Comparison of ENCODE assay signal across 1 cellular context in the genomic region with DNA sequence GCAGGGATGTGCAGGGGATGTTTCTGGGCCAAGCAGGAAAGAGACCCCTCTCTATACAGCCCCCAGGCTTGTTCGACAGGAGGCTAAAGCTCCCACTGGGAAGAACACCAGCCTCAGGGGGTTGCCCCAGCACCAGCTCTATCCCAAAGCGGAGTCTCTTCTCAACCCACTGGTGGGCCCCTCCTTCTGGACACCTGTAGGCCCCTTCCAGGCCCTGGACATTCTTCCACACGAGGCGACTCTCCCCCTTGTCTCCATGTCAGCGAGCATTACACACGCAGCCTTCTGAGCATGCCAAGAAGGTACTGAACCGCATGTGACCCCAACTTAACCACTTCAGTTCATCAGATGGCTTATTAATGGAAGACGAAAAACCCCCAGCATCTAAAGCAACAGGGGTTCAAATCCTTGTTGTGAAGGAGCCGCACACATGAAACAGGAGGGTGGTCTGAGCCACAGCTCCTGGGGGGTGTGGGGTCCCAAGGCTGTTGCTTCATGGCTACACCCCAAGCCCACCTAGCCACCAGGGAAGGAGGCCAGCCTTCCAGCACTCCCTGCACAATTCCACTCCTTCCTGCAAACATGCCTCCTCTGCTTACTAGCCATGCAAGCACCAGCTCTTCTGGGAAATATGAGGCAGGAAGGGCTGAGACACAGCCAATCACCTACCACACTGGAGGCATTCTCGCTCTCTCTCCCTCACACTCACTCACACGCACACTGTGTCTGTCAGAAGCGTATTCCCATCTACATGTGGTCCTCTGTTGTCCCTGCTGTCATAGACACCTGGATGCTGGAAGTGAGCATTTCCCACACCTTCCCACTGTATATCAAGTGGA.
TF ChIP-seq lines count a peak whose summit lies in the region.

No MANE protein-coding gene starts in this region.

TF ChIP-seq in WTC11, 78 proteins besides CTCF, POLR2A, EP300 and RAD21 (continued from another document):
- TF ChIP-seq, protein P1, sequence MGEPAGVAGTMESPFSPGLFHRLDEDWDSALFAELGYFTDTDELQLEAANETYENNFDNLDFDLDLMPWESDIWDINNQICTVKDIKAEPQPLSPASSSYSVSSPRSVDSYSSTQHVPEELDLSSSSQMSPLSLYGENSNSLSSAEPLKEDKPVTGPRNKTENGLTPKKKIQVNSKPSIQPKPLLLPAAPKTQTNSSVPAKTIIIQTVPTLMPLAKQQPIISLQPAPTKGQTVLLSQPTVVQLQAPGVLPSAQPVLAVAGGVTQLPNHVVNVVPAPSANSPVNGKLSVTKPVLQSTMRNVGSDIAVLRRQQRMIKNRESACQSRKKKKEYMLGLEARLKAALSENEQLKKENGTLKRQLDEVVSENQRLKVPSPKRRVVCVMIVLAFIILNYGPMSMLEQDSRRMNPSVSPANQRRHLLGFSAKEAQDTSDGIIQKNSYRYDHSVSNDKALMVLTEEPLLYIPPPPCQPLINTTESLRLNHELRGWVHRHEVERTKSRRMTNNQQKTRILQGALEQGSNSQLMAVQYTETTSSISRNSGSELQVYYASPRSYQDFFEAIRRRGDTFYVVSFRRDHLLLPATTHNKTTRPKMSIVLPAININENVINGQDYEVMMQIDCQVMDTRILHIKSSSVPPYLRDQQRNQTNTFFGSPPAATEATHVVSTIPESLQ (CRISPR knock-in tag; IDR thresholded peaks at IDR 0.05): no peak
- TF ChIP-seq SMAD4 (CRISPR knock-in tag; IDR thresholded peaks at IDR 0.05) (no peak), TP53 (CRISPR knock-in tag; IDR thresholded peaks at IDR 0.05) (no peak), ELF4 (CRISPR knock-in tag; IDR thresholded peaks at IDR 0.05; ENCODE audit: low read depth) (no peak), ATF1 (CRISPR knock-in tag; IDR thresholded peaks at IDR 0.05) (no peak)
- TF ChIP-seq, protein P2, sequence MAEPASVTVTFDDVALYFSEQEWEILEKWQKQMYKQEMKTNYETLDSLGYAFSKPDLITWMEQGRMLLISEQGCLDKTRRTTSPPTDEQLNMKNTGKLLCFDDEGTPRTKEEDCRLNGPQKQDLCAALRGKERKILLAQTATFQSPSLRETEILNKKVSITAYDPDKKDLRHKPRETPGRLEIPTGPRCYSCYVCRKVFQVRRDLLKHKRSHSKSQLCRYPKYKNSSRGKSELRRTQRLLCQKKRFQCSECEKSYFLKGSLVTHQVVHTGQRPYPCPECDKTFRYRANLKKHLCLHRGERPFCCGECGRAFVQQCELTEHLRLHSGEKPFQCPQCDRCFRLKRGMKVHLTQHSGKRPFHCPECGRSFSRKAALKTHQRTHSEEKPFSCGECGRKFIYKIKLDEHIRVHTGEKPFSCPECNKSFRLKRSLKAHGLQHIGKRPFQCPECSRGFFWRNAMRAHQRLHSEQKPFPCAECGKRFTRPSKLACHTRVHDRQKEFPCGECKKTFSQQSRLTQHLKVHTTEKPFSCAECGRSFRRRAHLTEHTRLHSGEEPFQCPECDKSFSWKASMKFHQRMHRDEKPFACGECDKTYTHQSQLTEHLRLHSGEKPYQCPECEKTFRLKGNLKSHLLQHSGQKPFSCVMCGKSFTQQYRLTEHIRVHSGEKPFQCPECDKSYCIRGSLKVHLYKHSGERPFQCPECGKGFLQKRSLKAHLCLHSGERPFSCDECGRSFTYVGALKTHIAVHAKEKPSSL (CRISPR knock-in tag; conservative IDR thresholded peaks at IDR 0.05): no peak
- TF ChIP-seq, protein P3, sequence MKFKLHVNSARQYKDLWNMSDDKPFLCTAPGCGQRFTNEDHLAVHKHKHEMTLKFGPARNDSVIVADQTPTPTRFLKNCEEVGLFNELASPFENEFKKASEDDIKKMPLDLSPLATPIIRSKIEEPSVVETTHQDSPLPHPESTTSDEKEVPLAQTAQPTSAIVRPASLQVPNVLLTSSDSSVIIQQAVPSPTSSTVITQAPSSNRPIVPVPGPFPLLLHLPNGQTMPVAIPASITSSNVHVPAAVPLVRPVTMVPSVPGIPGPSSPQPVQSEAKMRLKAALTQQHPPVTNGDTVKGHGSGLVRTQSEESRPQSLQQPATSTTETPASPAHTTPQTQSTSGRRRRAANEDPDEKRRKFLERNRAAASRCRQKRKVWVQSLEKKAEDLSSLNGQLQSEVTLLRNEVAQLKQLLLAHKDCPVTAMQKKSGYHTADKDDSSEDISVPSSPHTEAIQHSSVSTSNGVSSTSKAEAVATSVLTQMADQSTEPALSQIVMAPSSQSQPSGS (CRISPR knock-in tag; IDR thresholded peaks at IDR 0.05; ENCODE audit: borderline replicate concordance, low read depth): no peak
- TF ChIP-seq, protein P4, sequence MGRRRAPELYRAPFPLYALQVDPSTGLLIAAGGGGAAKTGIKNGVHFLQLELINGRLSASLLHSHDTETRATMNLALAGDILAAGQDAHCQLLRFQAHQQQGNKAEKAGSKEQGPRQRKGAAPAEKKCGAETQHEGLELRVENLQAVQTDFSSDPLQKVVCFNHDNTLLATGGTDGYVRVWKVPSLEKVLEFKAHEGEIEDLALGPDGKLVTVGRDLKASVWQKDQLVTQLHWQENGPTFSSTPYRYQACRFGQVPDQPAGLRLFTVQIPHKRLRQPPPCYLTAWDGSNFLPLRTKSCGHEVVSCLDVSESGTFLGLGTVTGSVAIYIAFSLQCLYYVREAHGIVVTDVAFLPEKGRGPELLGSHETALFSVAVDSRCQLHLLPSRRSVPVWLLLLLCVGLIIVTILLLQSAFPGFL (CRISPR knock-in tag; IDR thresholded peaks at IDR 0.05; ENCODE audit: borderline replicate concordance): no peak
- TF ChIP-seq, protein P5, sequence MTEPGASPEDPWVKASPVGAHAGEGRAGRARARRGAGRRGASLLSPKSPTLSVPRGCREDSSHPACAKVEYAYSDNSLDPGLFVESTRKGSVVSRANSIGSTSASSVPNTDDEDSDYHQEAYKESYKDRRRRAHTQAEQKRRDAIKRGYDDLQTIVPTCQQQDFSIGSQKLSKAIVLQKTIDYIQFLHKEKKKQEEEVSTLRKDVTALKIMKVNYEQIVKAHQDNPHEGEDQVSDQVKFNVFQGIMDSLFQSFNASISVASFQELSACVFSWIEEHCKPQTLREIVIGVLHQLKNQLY (CRISPR knock-in tag; IDR thresholded peaks at IDR 0.05): no peak
